Comparison of ENCODE assay signal across 9 cellular contexts in genomic region chr11:119028346-119029068, GRCh38. TPM values are rescaled to one million over a fixed set of nuclear protein-coding genes. Genes with fewer than 3 reads are reported as not detected.
DNase-seq lines count a peak whose midpoint lies in the region; ATAC-seq and TF ChIP-seq lines count a peak whose summit lies in the region.
"Had no signal": no experiment of that assay in that cellular context is flagged by ENCODE, and none has a peak within 500 bp of the region (broad histone marks: within the 10 kb centered on the region; RNA-seq: fewer than 3 reads in every experiment).

No MANE protein-coding gene starts in this region.

- H3K27ac ChIP-seq in lower lobe of right lung (peak overlapping the region; percentile 25), substantia nigra (ENCODE audit: low read depth, low read length, poor library complexity, severe bottlenecking) (peak overlapping the region; percentile 38)

- H3K4me3 ChIP-seq in lower lobe of right lung, result no peak overlapping the region
- no peak overlapping the region for H3K4me3 ChIP-seq in foreskin fibroblast (ENCODE audit: low read depth in 1 of 2, low read length in 2 of 2)

- no peak for ATAC-seq in activated T-cell treated with anti-CD3 and anti-CD28 coated beads, Interleukin-2, amount 50 U/mL, for 4 hours
- no peak for ATAC-seq in lower lobe of right lung

- H3K36me3 ChIP-seq in lower lobe of right lung, result peaks cover 36% of the 10 kb centered on the region

- peak overlapping the region; percentile 85 for H3K4me3 Mint-ChIP-seq in activated T-cell treated with anti-CD3 and anti-CD28 coated beads, Interleukin-2, amount 50 U/mL, for 24 hours
- H3K4me3 Mint-ChIP-seq in activated T-cell treated with anti-CD3 and anti-CD28 coated beads, Interleukin-2, amount 50 U/mL, for 4 hours, result no peak overlapping the region
- H3K4me3 Mint-ChIP-seq in activated naive CD8-positive, alpha-beta T cell treated with anti-CD3 and anti-CD28 coated beads for 36 hours, result no peak overlapping the region

- H3K4me1 Mint-ChIP-seq in activated T-cell treated with anti-CD3 and anti-CD28 coated beads, Interleukin-2, amount 50 U/mL, for 24 hours (ENCODE audit: low read depth), result peaks cover 37% of the 10 kb centered on the region
- H3K4me1 Mint-ChIP-seq in activated T-cell treated with anti-CD3 and anti-CD28 coated beads, Interleukin-2, amount 50 U/mL, for 4 hours (ENCODE audit: low read depth), result peaks cover 30% of the 10 kb centered on the region
- H3K4me1 Mint-ChIP-seq in activated naive CD8-positive, alpha-beta T cell treated with anti-CD3 and anti-CD28 coated beads for 36 hours, result peaks cover 42% of the 10 kb centered on the region

- TF ChIP-seq CTCF in lower lobe of right lung (IDR thresholded peaks at IDR 0.05), result no peak
- no peak for TF ChIP-seq CTCF in foreskin fibroblast (IDR thresholded peaks at IDR 0.05; ENCODE audit: low read depth, low read length)

- no peak for DNase-seq in activated T-cell treated with anti-CD3 and anti-CD28 coated beads, Interleukin-2, amount 50 U/mL, for 24 hours
- no peak for DNase-seq in activated T-cell treated with anti-CD3 and anti-CD28 coated beads, Interleukin-2, amount 50 U/mL, for 4 hours
- no peak for DNase-seq in activated naive CD8-positive, alpha-beta T cell treated with anti-CD3 and anti-CD28 coated beads for 36 hours
- DNase-seq in lower lobe of right lung, result no peak
- DNase-seq in substantia nigra (lab: John Stamatoyannopoulos, UW), result no peak
- no peak for DNase-seq in NCI-H226
- no peak for DNase-seq in NCI-H146 (lab: John Stamatoyannopoulos, UW)
- DNase-seq in foreskin fibroblast, result no peak
- DNase-seq: activated effector memory CD4-positive, alpha-beta T cell treated with anti-CD3 and anti-CD28 coated beads, Interleukin-2, amount 50 U/mL, for 16 hours had no signal

- no peaks in the 10 kb centered on the region for H3K27me3 ChIP-seq in lower lobe of right lung (ENCODE audit: low read depth)

- peak overlapping the region; percentile 91 for H3K27ac Mint-ChIP-seq in activated T-cell treated with anti-CD3 and anti-CD28 coated beads, Interleukin-2, amount 50 U/mL, for 24 hours
- H3K27ac Mint-ChIP-seq in activated naive CD8-positive, alpha-beta T cell treated with anti-CD3 and anti-CD28 coated beads for 36 hours, result peak overlapping the region; percentile 83

- no peaks in the 10 kb centered on the region for H3K9me3 Mint-ChIP-seq in activated T-cell treated with anti-CD3 and anti-CD28 coated beads, Interleukin-2, amount 50 U/mL, for 24 hours
- no peaks in the 10 kb centered on the region for H3K9me3 Mint-ChIP-seq in activated T-cell treated with anti-CD3 and anti-CD28 coated beads, Interleukin-2, amount 50 U/mL, for 4 hours
- H3K9me3 Mint-ChIP-seq in activated naive CD8-positive, alpha-beta T cell treated with anti-CD3 and anti-CD28 coated beads for 36 hours, result no peaks in the 10 kb centered on the region

- H3K4me1 ChIP-seq in lower lobe of right lung, result peaks cover 37% of the 10 kb centered on the region

- H3K9me3 ChIP-seq in lower lobe of right lung, result no peaks in the 10 kb centered on the region

- no peaks in the 10 kb centered on the region for H3K27me3 Mint-ChIP-seq in activated T-cell treated with anti-CD3 and anti-CD28 coated beads, Interleukin-2, amount 50 U/mL, for 24 hours
- H3K27me3 Mint-ChIP-seq in activated T-cell treated with anti-CD3 and anti-CD28 coated beads, Interleukin-2, amount 50 U/mL, for 4 hours (ENCODE audit: low read depth), result no peaks in the 10 kb centered on the region
- H3K27me3 Mint-ChIP-seq in activated naive CD8-positive, alpha-beta T cell treated with anti-CD3 and anti-CD28 coated beads for 36 hours, result no peaks in the 10 kb centered on the region

- peaks cover 65% of the 10 kb centered on the region for H3K36me3 Mint-ChIP-seq in activated T-cell treated with anti-CD3 and anti-CD28 coated beads, Interleukin-2, amount 50 U/mL, for 24 hours (ENCODE audit: low read depth)
- peaks cover 15% of the 10 kb centered on the region for H3K36me3 Mint-ChIP-seq in activated T-cell treated with anti-CD3 and anti-CD28 coated beads, Interleukin-2, amount 50 U/mL, for 4 hours (ENCODE audit: insufficient read depth)
- peaks cover 18% of the 10 kb centered on the region for H3K36me3 Mint-ChIP-seq in activated naive CD8-positive, alpha-beta T cell treated with anti-CD3 and anti-CD28 coated beads for 36 hours

- intact Hi-C loops in lower lobe of right lung (cut with DNase I), result no loop called here

RNA-seq across cellular contexts. Expression of gene SLC37A4, which starts 2.2 kb away (rescaled TPM):
- 10 to 100 TPM; 10.1 to 13.8 (median 13.5) TPM for total RNA-seq in activated T-cell treated with anti-CD3 and anti-CD28 coated beads, Interleukin-2, amount 50 U/mL, for 4 hours
- total RNA-seq in activated naive CD8-positive, alpha-beta T cell treated with anti-CD3 and anti-CD28 coated beads for 36 hours, result 10 to 100 TPM; 28.2 to 30.1 TPM
- total RNA-seq in lower lobe of right lung, result 13.2 TPM

RNA-seq across cellular contexts. Expression of gene TRAPPC4, which starts 9.9 kb away (rescaled TPM):
- total RNA-seq in activated T-cell treated with anti-CD3 and anti-CD28 coated beads, Interleukin-2, amount 50 U/mL, for 4 hours, result 100 to 1,000 TPM; 115 to 146 (median 131) TPM
- 100 to 1,000 TPM; 114 to 127 TPM for total RNA-seq in activated naive CD8-positive, alpha-beta T cell treated with anti-CD3 and anti-CD28 coated beads for 36 hours
- total RNA-seq in lower lobe of right lung, result 49.7 TPM

RNA-seq across cellular contexts. Expression of gene RPS25, which starts 10.4 kb away (rescaled TPM):
- 1,000 to 10,000 TPM; 1,565 to 1,602 (median 1,576) TPM for total RNA-seq in activated T-cell treated with anti-CD3 and anti-CD28 coated beads, Interleukin-2, amount 50 U/mL, for 4 hours
- 1,000 to 10,000 TPM; 1,524 to 1,591 TPM for total RNA-seq in activated naive CD8-positive, alpha-beta T cell treated with anti-CD3 and anti-CD28 coated beads for 36 hours
- 878 TPM for total RNA-seq in lower lobe of right lung

RNA-seq across cellular contexts. Expression of gene HYOU1, which starts 28.5 kb away (rescaled TPM):
- 100 to 1,000 TPM; 249 to 309 (median 260) TPM for total RNA-seq in activated T-cell treated with anti-CD3 and anti-CD28 coated beads, Interleukin-2, amount 50 U/mL, for 4 hours
- total RNA-seq in activated naive CD8-positive, alpha-beta T cell treated with anti-CD3 and anti-CD28 coated beads for 36 hours, result 100 to 1,000 TPM; 121 to 125 TPM
- 115 TPM for total RNA-seq in lower lobe of right lung

RNA-seq across cellular contexts. Expression of gene CENATAC, which starts 30.6 kb away (rescaled TPM):
- total RNA-seq in activated T-cell treated with anti-CD3 and anti-CD28 coated beads, Interleukin-2, amount 50 U/mL, for 4 hours, result 10 to 100 TPM; 23.6 to 33.1 (median 31.0) TPM
- total RNA-seq in activated naive CD8-positive, alpha-beta T cell treated with anti-CD3 and anti-CD28 coated beads for 36 hours, result 10 to 100 TPM; 24.8 to 28.3 TPM
- 51.0 TPM for total RNA-seq in lower lobe of right lung
